Comparison of ENCODE assay signal across 10 cellular contexts in the genomic region with DNA sequence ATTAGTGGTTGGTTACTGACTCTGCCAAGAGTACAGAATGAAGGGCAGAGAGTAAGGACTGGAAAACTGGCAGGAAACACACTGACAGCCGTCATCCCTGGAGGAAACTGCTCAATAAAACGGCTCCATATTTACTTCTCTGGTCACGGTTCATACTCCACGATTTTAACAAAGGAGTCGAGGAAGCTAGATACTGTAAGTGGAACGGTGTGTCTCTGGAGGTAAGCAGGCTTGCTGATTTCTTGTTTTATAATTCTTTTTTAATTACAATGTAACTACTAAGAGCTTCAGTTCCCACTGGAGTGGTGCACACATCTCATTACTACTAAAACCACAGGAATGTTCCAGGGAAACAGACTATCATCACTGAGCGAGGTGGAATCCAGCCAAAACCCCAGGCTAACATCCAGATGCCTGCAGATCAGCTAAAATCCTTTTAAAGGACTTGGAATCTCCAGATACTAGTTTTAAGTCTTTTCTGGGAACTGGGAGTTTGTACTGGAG. TPM values are rescaled to one million over a fixed set of nuclear protein-coding genes. Genes with fewer than 3 reads are reported as not detected.
DNase-seq lines count a peak whose midpoint lies in the region; ATAC-seq, FAIRE-seq and TF ChIP-seq lines count a peak whose summit lies in the region.
"Had no signal": no experiment of that assay in that cellular context is flagged by ENCODE, and none has a peak within 500 bp of the region (broad histone marks: within the 10 kb centered on the region; RNA-seq: fewer than 3 reads in every experiment).

No MANE protein-coding gene starts in this region.

- H3K9me3 ChIP-seq in BLaER1: no peaks in the 10 kb centered on the region

- no peaks in the 10 kb centered on the region for H3K9me3 Mint-ChIP-seq in osteocyte (ENCODE audit: unreplicated experiment)

- peaks cover 61% of the 10 kb centered on the region for H3K36me3 ChIP-seq in BLaER1

- H3K36me3 Mint-ChIP-seq in osteocyte (ENCODE audit: unreplicated experiment): peaks cover 49% of the 10 kb centered on the region

- H4K20me1 ChIP-seq in BLaER1: no peaks in the 10 kb centered on the region

- H3K27me3 ChIP-seq in BLaER1: no peaks in the 10 kb centered on the region

- H3K27ac ChIP-seq in BLaER1: peak overlapping the region; percentile 78
- H3K27ac ChIP-seq in substantia nigra (ENCODE audit: low read depth, low read length, poor library complexity, severe bottlenecking): no peak overlapping the region

- FAIRE-seq in RCC 7860 (lab: Jason Lieb, UNC): peak; percentile 92
- FAIRE-seq: colon had no signal

- H3K4me1 Mint-ChIP-seq in osteocyte (ENCODE audit: unreplicated experiment): peaks cover 49% of the 10 kb centered on the region

- H3K4me1 ChIP-seq in BLaER1: peaks cover 71% of the 10 kb centered on the region

- H3K4me2 ChIP-seq in BLaER1: peak overlapping the region; percentile 74

- TF ChIP-seq CTCF in osteocyte (IDR thresholded peaks at IDR 0.05): no peak

- peak overlapping the region; percentile 65 for H3K9ac ChIP-seq in BLaER1

- DNase-seq in RCC 7860 (ENCODE audit: low spot score) (peak; percentile 59), fibroblast of gingiva (ENCODE audit: low read depth) (peak; percentile 96), osteocyte (ENCODE audit: extremely low spot score, unreplicated experiment) (no peak), NCI-H524 (lab: John Stamatoyannopoulos, UW) (no peak), DMS153 (lab: John Stamatoyannopoulos, UW) (no peak), substantia nigra (lab: John Stamatoyannopoulos, UW) (no peak)
- DNase-seq: SHP77 had no signal

- H3K4me3 ChIP-seq in BLaER1: peak overlapping the region; percentile 25; the same call in 1 of the 2 replicates

- peak overlapping the region; percentile 94 for H3K27ac Mint-ChIP-seq in osteocyte (ENCODE audit: unreplicated experiment)

- H3K4me3 Mint-ChIP-seq in osteocyte (ENCODE audit: unreplicated experiment): peak overlapping the region; percentile 47

- no peaks in the 10 kb centered on the region for H3K27me3 Mint-ChIP-seq in osteocyte (ENCODE audit: unreplicated experiment)

- no peak for ATAC-seq in HG03354 (IDR thresholded peaks at IDR 0.05; ENCODE audit: poor library complexity, severe bottlenecking, unreplicated experiment)

RNA-seq across cellular contexts. Expression of gene SERPINF1, which starts 17.8 kb away (rescaled TPM):
- total RNA-seq in osteocyte: 164 and 175 TPM in 2 replicates

RNA-seq across cellular contexts. Expression of gene SERPINF2, which starts 37.0 kb away (rescaled TPM):
- total RNA-seq in osteocyte: 0.38 and 0.50 TPM in 2 replicates

RNA-seq across cellular contexts. Expression of gene SMYD4, which starts 50.1 kb away (rescaled TPM):
- total RNA-seq in osteocyte: 11.2 and 14.4 TPM in 2 replicates

RNA-seq across cellular contexts. Expression of gene RPA1, which starts 50.2 kb away (rescaled TPM):
- total RNA-seq in osteocyte: 75.3 and 84.8 TPM in 2 replicates

RNA-seq across cellular contexts. Expression of gene WDR81, which starts 55.1 kb away (rescaled TPM):
- 30.8 and 33.3 TPM in 2 replicates for total RNA-seq in osteocyte

Comparison
In these comparisons a context has a peak if more than half of its experiments do, and no peak if none do; other contexts are left out.
1. DNase-seq: peak in RCC 7860 (single experiment) and fibroblast of gingiva (single experiment); none in osteocyte (single experiment), NCI-H524 (0 of 2), DMS153 (single experiment) and substantia nigra (0 of 49).